In the genomic region with DNA sequence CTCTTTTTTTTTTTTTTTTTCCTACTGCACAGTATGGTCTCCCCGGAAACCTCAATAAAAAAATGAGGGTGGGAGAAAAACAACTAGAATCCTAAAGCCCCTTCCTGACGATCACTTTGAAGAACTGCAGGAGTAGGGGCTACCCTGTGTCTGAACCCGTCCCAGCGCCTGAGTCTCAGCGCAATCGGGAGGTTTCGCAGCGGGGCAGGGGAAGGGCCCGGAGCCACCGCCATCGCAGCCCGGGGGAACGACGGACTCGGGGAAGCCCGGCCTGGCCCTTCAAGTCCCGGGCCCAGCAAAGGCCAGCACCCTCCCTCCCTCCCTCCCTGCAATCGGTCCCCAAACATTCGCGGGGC, we compare ENCODE assay signal across 8 cellular contexts. TPM values are rescaled to one million over a fixed set of nuclear protein-coding genes. Genes with fewer than 3 reads are reported as not detected.
DNase-seq lines count a peak whose midpoint lies in the region; ATAC-seq and TF ChIP-seq lines count a peak whose summit lies in the region.

No MANE protein-coding gene starts in this region.

- no peak for TF ChIP-seq CTCF in HFF-Myc (IDR thresholded peaks at IDR 0.05; ENCODE audit: low read depth, low read length, missing control alignments)

- H3K27ac Mint-ChIP-seq in effector memory CD8-positive, alpha-beta T cell = peak overlapping the region; percentile 96 to 98

- no peaks in the 10 kb centered on the region for H3K9me3 Mint-ChIP-seq in effector memory CD8-positive, alpha-beta T cell

- H3K36me3 Mint-ChIP-seq in effector memory CD8-positive, alpha-beta T cell (ENCODE audit: insufficient read depth) = peaks cover 42% of the 10 kb centered on the region

- peak overlapping the region; percentile 92 to 96 for H3K4me3 Mint-ChIP-seq in effector memory CD8-positive, alpha-beta T cell

- H3K27me3 Mint-ChIP-seq in effector memory CD8-positive, alpha-beta T cell = no peaks in the 10 kb centered on the region

- H3K4me3 ChIP-seq in HFF-Myc (replicated peaks; ENCODE audit: low read depth, low read length) = peak overlapping the region; percentile 88
- H3K4me3 ChIP-seq in mononuclear cell (ENCODE audit: low read length) = peak overlapping the region; percentile 82

- peak; percentile 3 for ATAC-seq in effector memory CD8-positive, alpha-beta T cell (replicated peaks)

- peaks cover 35% of the 10 kb centered on the region for H3K4me1 ChIP-seq in mononuclear cell (ENCODE audit: insufficient read depth, low read length)

- H3K9me3 ChIP-seq in mononuclear cell (ENCODE audit: low read depth, low read length) = no peaks in the 10 kb centered on the region

- H3K4me1 Mint-ChIP-seq in effector memory CD8-positive, alpha-beta T cell (ENCODE audit: low read depth in 2 of 2) = peaks cover 10 to 23% of the 10 kb centered on the region in 2 donors

- H3K27me3 ChIP-seq in mononuclear cell (ENCODE audit: insufficient read depth, low read length) = no peaks in the 10 kb centered on the region

- DNase-seq in activated CD4-positive, alpha-beta T cell treated with anti-CD3 and anti-CD28 coated beads for 48 hours = peak; percentile 42
- no peak for DNase-seq in activated CD4-positive, alpha-beta T cell treated with anti-CD3 and anti-CD28 coated beads for 1 hour
- DNase-seq in HFF-Myc (ENCODE audit: extremely low read depth, low read depth) (no peak), OCI-M1 (lab: John Stamatoyannopoulos, UW) (peak; percentile 45), H4 (ENCODE audit: low spot score) (no peak), NCI-H187 treated with DMSO at 0.1 percent for 48 hours (lab: John Stamatoyannopoulos, UW) (no peak)
- DNase-seq in effector memory CD8-positive, alpha-beta T cell = peak in 1 of 3 experiments; percentile 4

RNA-seq across cellular contexts. Expression of a gene that starts 0.4 kb away (rescaled TPM):
- 104 TPM for total RNA-seq in mononuclear cell
- total RNA-seq in H4 (2014; rRNA removed; shearing (Covaris generic)) = 236 and 241 TPM in 2 replicates

RNA-seq across cellular contexts. Expression of a gene that starts 34.7 kb away (rescaled TPM):
- 9.1 TPM for total RNA-seq in mononuclear cell
- total RNA-seq in H4 (2014; rRNA removed; shearing (Covaris generic)) = 88.0 and 106 TPM in 2 replicates

Comparison
In these comparisons a context has a peak if more than half of its experiments do, and no peak if none do; other contexts are left out.
1. DNase-seq: peak in activated CD4-positive, alpha-beta T cell treated with anti-CD3 and anti-CD28 coated beads for 48 hours (single experiment) and OCI-M1 (single experiment); none in activated CD4-positive, alpha-beta T cell treated with anti-CD3 and anti-CD28 coated beads for 1 hour (single experiment), HFF-Myc (single experiment), H4 (single experiment) and NCI-H187 treated with DMSO at 0.1 percent for 48 hours (single experiment).